ENCODE assay signal across 25 cellular contexts in genomic region chr3:189308594-189308993, GRCh38.
DNase-seq lines count a peak whose midpoint lies in the region; ATAC-seq, FAIRE-seq and TF ChIP-seq lines count a peak whose summit lies in the region.
"Had no signal": no experiment of that assay in that cellular context is flagged by ENCODE, and none has a peak within 500 bp of the region (broad histone marks: within the 10 kb centered on the region; RNA-seq: fewer than 3 reads in every experiment).

No MANE protein-coding gene starts in this region.

- H3K27me3 ChIP-seq in GM06990 (replicated peaks; ENCODE audit: control insufficient read depth, insufficient read depth, low read length) = no peaks in the 10 kb centered on the region
- H3K27me3 ChIP-seq: stomach had no signal

- H3K4me3 Mint-ChIP-seq in T-helper 1 cell treated with Interleukin-12 subunit alpha and Interleukin-12 subunit beta and Interleukin-4 antibody, amounts not matched to agents 30 μg/mL and 1 μg/mL, for 36 hours = peak overlapping the region; percentile 68
- H3K4me3 Mint-ChIP-seq: endodermal cell had no signal

- no peak for TF ChIP-seq CTCF in GM06990 (IDR thresholded peaks at IDR 0.05; ENCODE audit: insufficient read depth, low read length, poor library complexity, severe bottlenecking)

- peak overlapping the region; percentile 68 for H3K9ac ChIP-seq in SK-N-MC (ENCODE audit: insufficient read length)

- peaks cover 41% of the 10 kb centered on the region for H3K4me1 Mint-ChIP-seq in T-helper 1 cell treated with Interleukin-12 subunit alpha and Interleukin-12 subunit beta and Interleukin-4 antibody, amounts not matched to agents 30 μg/mL and 1 μg/mL, for 36 hours (ENCODE audit: low read depth)

- H3K9me3 Mint-ChIP-seq in T-helper 1 cell treated with Interleukin-12 subunit alpha and Interleukin-12 subunit beta and Interleukin-4 antibody, amounts not matched to agents 30 μg/mL and 1 μg/mL, for 36 hours = peaks cover 4% of the 10 kb centered on the region
- H3K9me3 Mint-ChIP-seq: CD4-positive, CD25-positive, alpha-beta regulatory T cell; endodermal cell had no signal

- no peak for FAIRE-seq in GM12892 (lab: Jason Lieb, UNC)
- FAIRE-seq: urothelium cell line had no signal

- H3K36me3 ChIP-seq in GM06990 (ENCODE audit: control insufficient read depth, insufficient read depth, low read length) = no peaks in the 10 kb centered on the region
- H3K36me3 ChIP-seq in SK-N-MC (ENCODE audit: insufficient read depth, low read length) = 0 out of 2 replicates have a peak, but pooled peaks cover under 1% of the 10 kb centered on the region
- H3K36me3 ChIP-seq: stomach had no signal

- TF ChIP-seq POLR2A in GM12892 (IDR thresholded peaks at IDR 0.05; ENCODE audit: low read depth, low read length) = no peak

- DNase-seq in T-helper 1 cell (no peak), GM06990 (ENCODE audit: extremely low read depth, insufficient read length) (no peak), SK-N-MC (ENCODE audit: low read depth, low spot score) (peak; percentile 94), medulla oblongata (ENCODE audit: extremely low spot score) (peak; percentile 11), dedifferentiated amniotic fluid mesenchymal stem cell (ENCODE audit: extremely low spot score) (no peak), GM12892 (ENCODE audit: insufficient read length) (no peak)
- DNase-seq: activated effector memory CD4-positive, alpha-beta T cell treated with Interleukin-2 at 50 U/mL for 16 hours; anterior cingulate cortex; CD4-positive, CD25-positive, alpha-beta regulatory T cell; cerebellar nuclear complex; DND-41; endodermal cell; foreskin fibroblast; hypothalamus; KBM-7; kidney glomerular epithelial cell; NCI-H1417 treated with DMSO at 0.1 percent for 48 hours; NCI-H226; SHP77 treated with DMSO at 0.1 percent for 48 hours; stomach; T-helper 9 cell had no signal

- H3K36me3 Mint-ChIP-seq in T-helper 1 cell treated with Interleukin-12 subunit alpha and Interleukin-12 subunit beta and Interleukin-4 antibody, amounts not matched to agents 30 μg/mL and 1 μg/mL, for 36 hours (ENCODE audit: low read depth) = peaks cover 6% of the 10 kb centered on the region
- H3K36me3 Mint-ChIP-seq: CD4-positive, CD25-positive, alpha-beta regulatory T cell had no signal

- no peak for ATAC-seq in GM19467 (IDR thresholded peaks at IDR 0.05; ENCODE audit: unreplicated experiment)
- ATAC-seq: HCT116 had no signal

- peak overlapping the region; percentile 98 for H3K27ac ChIP-seq in SK-N-MC
- H3K27ac ChIP-seq: stomach had no signal

- H3K27ac Mint-ChIP-seq in T-helper 1 cell treated with Interleukin-12 subunit alpha and Interleukin-12 subunit beta and Interleukin-4 antibody, amounts not matched to agents 30 μg/mL and 1 μg/mL, for 36 hours = peak overlapping the region; percentile 73
- H3K27ac Mint-ChIP-seq: CD4-positive, CD25-positive, alpha-beta regulatory T cell; endodermal cell had no signal

- H3K27me3 Mint-ChIP-seq in T-helper 1 cell treated with Interleukin-12 subunit alpha and Interleukin-12 subunit beta and Interleukin-4 antibody, amounts not matched to agents 30 μg/mL and 1 μg/mL, for 36 hours (ENCODE audit: low read depth) = no peaks in the 10 kb centered on the region
- H3K27me3 Mint-ChIP-seq: CD4-positive, CD25-positive, alpha-beta regulatory T cell had no signal

- H3K4me3 ChIP-seq in GM06990 (replicated peaks; ENCODE audit: low read depth, low read length) = peak overlapping the region; percentile 57
- H3K4me3 ChIP-seq in SK-N-MC = peak overlapping the region; percentile 58
- H3K4me3 ChIP-seq: stomach had no signal

- no peaks in the 10 kb centered on the region for H3K9me3 ChIP-seq in SK-N-MC (ENCODE audit: low read depth, low read length)
- H3K9me3 ChIP-seq: stomach had no signal

Comparison
In these comparisons a context has a peak if more than half of its experiments do, and no peak if none do; other contexts are left out.
1. DNase-seq: peak in SK-N-MC (single experiment) and medulla oblongata (single experiment); none in T-helper 1 cell (0 of 5), GM06990 (single experiment), dedifferentiated amniotic fluid mesenchymal stem cell (single experiment) and GM12892 (single experiment).